Comparison of ENCODE assay signal across 4 cellular contexts in the genomic region with DNA sequence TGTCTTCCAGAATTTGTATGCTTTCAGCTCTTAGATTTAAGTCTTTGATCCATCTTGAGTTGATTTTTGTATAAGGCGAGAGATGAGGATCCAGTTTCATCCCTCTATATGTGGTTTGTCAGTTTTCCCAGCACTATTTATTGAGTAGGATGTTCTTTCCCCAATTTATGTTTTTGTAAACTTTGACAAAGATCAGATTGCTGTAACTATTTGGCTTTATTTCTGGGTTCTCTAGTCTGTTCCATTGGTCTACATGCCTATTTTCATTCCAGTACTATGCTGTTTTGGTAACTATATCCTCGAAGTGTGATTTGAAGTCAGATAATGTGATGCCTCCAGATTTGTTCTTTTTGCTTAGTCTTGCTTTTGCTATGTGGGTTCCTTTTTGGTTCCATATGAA.
"Had no signal": no experiment of that assay in that cellular context is flagged by ENCODE, and none has a peak within 500 bp of the region (broad histone marks: within the 10 kb centered on the region; RNA-seq: fewer than 3 reads in every experiment).

No MANE protein-coding gene starts in this region.

- H3K4me3 Mint-ChIP-seq: GM23338, H9 had no signal

- H2AFZ ChIP-seq: GM23338 had no signal

- DNase-seq: H9, HCEC 1CT, IMR-90 had no signal

- H3K4me1 Mint-ChIP-seq: GM23338, H9 had no signal

- ATAC-seq: GM23338 had no signal

- H3K4me3 ChIP-seq: GM23338 had no signal

- H3K4me2 ChIP-seq: GM23338 had no signal

- H3K9me3 Mint-ChIP-seq: GM23338, H9 had no signal

- H3K27ac Mint-ChIP-seq: GM23338, H9 had no signal
